In genomic region chr10:118571123-118571522, GRCh38 we compare ENCODE assay signal across 17 cellular contexts. TPM values are rescaled to one million over a fixed set of nuclear protein-coding genes. Genes with fewer than 3 reads are reported as not detected.
A peak's percentile ranks its signal among the peaks of the same experiment; 100 is the strongest.
DNase-seq lines count a peak whose midpoint lies in the region; ATAC-seq and TF ChIP-seq lines count a peak whose summit lies in the region.
"Had no signal": no experiment of that assay in that cellular context is flagged by ENCODE, and none has a peak within 500 bp of the region (broad histone marks: within the 10 kb centered on the region; RNA-seq: fewer than 3 reads in every experiment).

No MANE protein-coding gene starts in this region.

- no peak for DNase-seq in RWPE1 (ENCODE audit: low spot score)
- DNase-seq in fibroblast of lung (ENCODE audit: low read depth in 2 of 2) = peak; percentile 6 to 48
- DNase-seq in mucosa of descending colon = no peak
- DNase-seq in tibial artery = peak; percentile 54 to 69
- no peak for DNase-seq in activated naive CD4-positive, alpha-beta T cell treated with Interleukin-2 at 50 U/mL for 16 hours
- no peak for DNase-seq in NCI-H446 (lab: John Stamatoyannopoulos, UW)
- no peak for DNase-seq in activated T-cell treated with anti-CD3 and anti-CD28 coated beads, Interleukin-2, amount 50 U/mL, for 24 hours
- DNase-seq: CD8-positive, alpha-beta memory T cell; effector CD8-positive, alpha-beta T cell; mesenchymal stem cell; NCI-H1048; posterior cingulate gyrus; stimulated activated CD4-positive, alpha-beta T cell treated with anti-CD3 and anti-CD28 coated beads, Interleukin-4, amount 100 ng/mL, for 4 hours; stimulated activated naive CD4-positive, alpha-beta T cell had no signal

- H3K9ac ChIP-seq in fibroblast of lung (ENCODE audit: insufficient read depth, low read length) = no peak overlapping the region

- CTCF ChIA-PET in RWPE1 (lab: Yijun Ruan, JAX) = no interaction called here

- H3K36me3 ChIP-seq in fibroblast of lung (ENCODE audit: control insufficient read depth, insufficient read depth, low read length) = no peaks in the 10 kb centered on the region
- H3K36me3 ChIP-seq in mucosa of descending colon (ENCODE audit: low read depth) = no peaks in the 10 kb centered on the region
- H3K36me3 ChIP-seq in tibial artery = no peaks in the 10 kb centered on the region
- H3K36me3 ChIP-seq: adrenal gland had no signal

- H3K27me3 ChIP-seq in fibroblast of lung (ENCODE audit: control insufficient read depth, insufficient read depth, low read length) (no peaks in the 10 kb centered on the region), tibial artery (peaks cover 0 to 2% of the 10 kb centered on the region in 2 donors)
- H3K27me3 ChIP-seq: adrenal gland had no signal

- H2AFZ ChIP-seq in fibroblast of lung (ENCODE audit: low read length) = no peak overlapping the region

- no peaks in the 10 kb centered on the region for H3K27me3 Mint-ChIP-seq in activated T-cell treated with anti-CD3 and anti-CD28 coated beads, Interleukin-2, amount 50 U/mL, for 24 hours

- H3K4me1 ChIP-seq in fibroblast of lung (ENCODE audit: control insufficient read depth, extremely low read depth, insufficient read depth, low read length) (no peaks in the 10 kb centered on the region), mucosa of descending colon (ENCODE audit: low read depth) (no peaks in the 10 kb centered on the region), tibial artery (peaks cover 0 to 19% (median 9%) of the 10 kb centered on the region in 4 donors)

- H3K4me1 Mint-ChIP-seq in activated T-cell treated with anti-CD3 and anti-CD28 coated beads, Interleukin-2, amount 50 U/mL, for 24 hours (ENCODE audit: low read depth) = peaks cover 6% of the 10 kb centered on the region

- TF ChIP-seq CTCF in RWPE1 (conservative IDR thresholded peaks at IDR 0.05; ENCODE audit: low read depth) = no peak
- no peak for TF ChIP-seq CTCF in fibroblast of lung (conservative IDR thresholded peaks at IDR 0.05 in 1 of 2, IDR thresholded peaks at IDR 0.05 in 1 of 2; ENCODE audit: low read depth in 1 of 2, low read length in 2 of 2)
- TF ChIP-seq CTCF in mucosa of descending colon (IDR thresholded peaks at IDR 0.05) = no peak
- no peak for TF ChIP-seq CTCF in tibial artery (IDR thresholded peaks at IDR 0.05)

- no peaks in the 10 kb centered on the region for H3K79me2 ChIP-seq in fibroblast of lung (ENCODE audit: control insufficient read depth, insufficient read depth, low read length)

- H3K36me3 Mint-ChIP-seq in activated T-cell treated with anti-CD3 and anti-CD28 coated beads, Interleukin-2, amount 50 U/mL, for 24 hours (ENCODE audit: low read depth) = no peaks in the 10 kb centered on the region
- H3K36me3 Mint-ChIP-seq: CD8-positive, alpha-beta memory T cell had no signal

- H3K4me3 Mint-ChIP-seq in activated T-cell treated with anti-CD3 and anti-CD28 coated beads, Interleukin-2, amount 50 U/mL, for 24 hours = no peak overlapping the region
- H3K4me3 Mint-ChIP-seq: CD8-positive, alpha-beta memory T cell had no signal

- no peaks in the 10 kb centered on the region for H3K9me3 Mint-ChIP-seq in activated T-cell treated with anti-CD3 and anti-CD28 coated beads, Interleukin-2, amount 50 U/mL, for 24 hours
- H3K9me3 Mint-ChIP-seq: CD8-positive, alpha-beta memory T cell had no signal

- H3K9me3 ChIP-seq in fibroblast of lung (ENCODE audit: control insufficient read depth, insufficient read depth, low read depth, low read length) (no peaks in the 10 kb centered on the region), mucosa of descending colon (no peaks in the 10 kb centered on the region), tibial artery (no peaks in the 10 kb centered on the region)
- H3K9me3 ChIP-seq: adrenal gland had no signal

- peak; percentile 20 for ATAC-seq in mucosa of descending colon
- ATAC-seq: HCT116 had no signal

- H3K27ac ChIP-seq in RWPE1 (peak overlapping the region; percentile 34; the same call in 1 of the 2 replicates), fibroblast of lung (ENCODE audit: insufficient read depth, low read length) (no peak overlapping the region), tibial artery (no peak overlapping the region)

- no peak overlapping the region for H3K27ac Mint-ChIP-seq in activated T-cell treated with anti-CD3 and anti-CD28 coated beads, Interleukin-2, amount 50 U/mL, for 24 hours
- H3K27ac Mint-ChIP-seq: CD8-positive, alpha-beta memory T cell had no signal

- no peaks in the 10 kb centered on the region for H4K20me1 ChIP-seq in fibroblast of lung (ENCODE audit: control insufficient read depth, extremely low read depth, insufficient read depth, low read length)

- no peak overlapping the region for H3K4me3 ChIP-seq in fibroblast of lung (replicated peaks in 1 of 4; ENCODE audit: control extremely low read depth in 1 of 4, insufficient read depth in 1 of 4, low read depth in 3 of 4, low read length in 4 of 4)
- no peak overlapping the region for H3K4me3 ChIP-seq in mucosa of descending colon
- H3K4me3 ChIP-seq in tibial artery = no peak overlapping the region
- H3K4me3 ChIP-seq: adrenal gland had no signal

- intact Hi-C loops in mucosa of descending colon (cut with DNase I, micrococcal nuclease) (loop anchor here in 1 of 2 donors (5.0 kb wide), 1 partner anchor 146 kb away; no protein-coding TSS in a partner anchor), tibial artery (cut with DNase I; ENCODE audit: low total_unique reads) (no loop called here)

- H3K4me2 ChIP-seq in fibroblast of lung (ENCODE audit: extremely low read depth, insufficient read depth, low read length) = no peak overlapping the region

- POLR2A ChIA-PET in RWPE1 (lab: Yijun Ruan, JAX; ENCODE audit: low non-redundant PET) = no interaction called here

RNA-seq across cellular contexts. Expression of gene PRLHR, which starts 24.3 kb away (rescaled TPM):
- total RNA-seq in fibroblast of lung = not detected in 2 replicates
- not detected in 2 replicates for polyA plus RNA-seq in fibroblast of lung
- polyA plus RNA-seq in fibroblast of lung (2012) = not detected in 2 replicates
- not detected in 2 replicates for polyA minus RNA-seq in fibroblast of lung (ENCODE audit: low replicate concordance)
- total RNA-seq in mucosa of descending colon = not detected
- total RNA-seq: CD8-positive, alpha-beta memory T cell; HT-29 had no signal
- polyA plus RNA-seq: CD8-positive, alpha-beta memory T cell had no signal

Comparison
In these comparisons a context has a peak if more than half of its experiments do, and no peak if none do; other contexts are left out.
1. DNase-seq: peak in fibroblast of lung (2 of 2) and tibial artery (2 of 2); none in RWPE1 (single experiment), mucosa of descending colon (0 of 3), activated naive CD4-positive, alpha-beta T cell treated with Interleukin-2 at 50 U/mL for 16 hours (single experiment), NCI-H446 (0 of 2) and activated T-cell treated with anti-CD3 and anti-CD28 coated beads, Interleukin-2, amount 50 U/mL, for 24 hours (single experiment).